In the genomic region with DNA sequence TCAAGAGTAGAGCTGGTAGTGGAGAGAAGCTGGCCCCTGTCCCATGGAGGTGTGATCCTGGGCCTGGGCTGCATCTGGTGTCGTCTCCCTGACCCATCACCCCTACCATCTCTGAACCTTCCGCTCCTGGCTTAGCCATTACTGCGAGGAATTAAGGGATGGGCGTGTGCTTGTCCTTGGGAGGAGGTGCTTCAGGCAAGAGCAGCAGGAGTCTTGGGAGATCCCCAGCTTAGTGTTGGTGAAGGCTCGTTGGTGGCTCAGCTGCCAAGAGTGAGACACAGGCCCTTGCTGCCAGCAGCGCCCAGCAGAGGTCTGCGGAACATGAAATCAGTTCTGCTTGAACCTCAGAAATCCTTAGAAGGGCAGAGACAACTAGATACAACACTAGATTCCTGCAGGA, we compare ENCODE assay signal across 23 cellular contexts. TPM values are rescaled to one million over a fixed set of nuclear protein-coding genes. Genes with fewer than 3 reads are reported as not detected.
DNase-seq lines count a peak whose midpoint lies in the region; ATAC-seq and TF ChIP-seq lines count a peak whose summit lies in the region.
"Had no signal": no experiment of that assay in that cellular context is flagged by ENCODE, and none has a peak within 500 bp of the region (broad histone marks: within the 10 kb centered on the region; RNA-seq: fewer than 3 reads in every experiment).

No MANE protein-coding gene starts in this region.

- no peak overlapping the region for H3K56ac ChIP-seq in mesendoderm (ENCODE audit: low read length)

- H3K4ac ChIP-seq in mesendoderm (ENCODE audit: low read depth, low read length) = no peak overlapping the region

- H3K36me3 ChIP-seq in GM23338 (ENCODE audit: insufficient read depth) = no peaks in the 10 kb centered on the region
- H3K36me3 ChIP-seq in WERI-Rb-1 = no peaks in the 10 kb centered on the region
- H3K36me3 ChIP-seq in mesendoderm (ENCODE audit: control insufficient read depth, insufficient read depth, low read length) = no peaks in the 10 kb centered on the region

- no peaks in the 10 kb centered on the region for H3K4me1 ChIP-seq in GM23338 (ENCODE audit: insufficient read depth)
- no peaks in the 10 kb centered on the region for H3K4me1 ChIP-seq in mesendoderm (ENCODE audit: control insufficient read depth, low read depth, low read length)
- H3K4me1 ChIP-seq: Caco-2 had no signal

- 0 out of 2 replicates have a peak overlapping the region, but pooled peaks have one; percentile 48 for H2AFZ ChIP-seq in GM23338

- no peaks in the 10 kb centered on the region for H4K20me1 ChIP-seq in GM23338 (replicated peaks; ENCODE audit: insufficient read depth)

- no peak overlapping the region for H3K4me3 ChIP-seq in GM23338
- no peak overlapping the region for H3K4me3 ChIP-seq in WERI-Rb-1 (ENCODE audit: low read depth, low read length)
- H3K4me3 ChIP-seq in mesendoderm (ENCODE audit: low read length) = no peak overlapping the region

- H3K27me3 ChIP-seq in GM23338 (ENCODE audit: insufficient read depth) (no peaks in the 10 kb centered on the region), WERI-Rb-1 (ENCODE audit: insufficient read depth, low read depth, severe bottlenecking) (no peaks in the 10 kb centered on the region), mesendoderm (ENCODE audit: insufficient read depth, low read length, poor library complexity) (no peaks in the 10 kb centered on the region)

- no peak overlapping the region for H2BK15ac ChIP-seq in mesendoderm (replicated peaks; ENCODE audit: low read depth)

- H3K36me3 Mint-ChIP-seq in GM23338 (ENCODE audit: low read depth) = peaks cover 7% of the 10 kb centered on the region
- no peaks in the 10 kb centered on the region for H3K36me3 Mint-ChIP-seq in endothelial cell (ENCODE audit: low read depth, unreplicated experiment)
- H3K36me3 Mint-ChIP-seq in activated naive CD4-positive, alpha-beta T cell treated with anti-CD3 and anti-CD28 coated beads, Interleukin-2, amount 50 U/mL, for 72 hours = no peaks in the 10 kb centered on the region
- H3K36me3 Mint-ChIP-seq: CD8-positive, alpha-beta T cell had no signal

- DNase-seq in GM23338 (ENCODE audit: low spot score) = peak; percentile 56
- peak; percentile 72 for DNase-seq in WERI-Rb-1
- peak; percentile 23 for DNase-seq in mesendoderm
- no peak for DNase-seq in glomerular visceral epithelial cell (ENCODE audit: extremely low spot score)
- no peak for DNase-seq in endothelial cell (ENCODE audit: low spot score)
- DNase-seq in activated naive CD4-positive, alpha-beta T cell treated with anti-CD3 and anti-CD28 coated beads, Interleukin-2, amount 50 U/mL, for 72 hours (ENCODE audit: low spot score in 2 of 2) = no peak
- no peak for DNase-seq in posterior vena cava (ENCODE audit: low spot score)
- DNase-seq: Caco-2; CD8-positive, alpha-beta T cell; NCI-H1092 treated with DMSO at 0.1 percent for 48 hours; NCI-H1436; NCI-H187; NCI-H2081 treated with DMSO at 0.1 percent for 48 hours; NCI-H2171; NCI-H226; NCI-H510A treated with DMSO at 0.1 percent for 48 hours; RPMI8226; SHP77 had no signal

- H3K4me3 Mint-ChIP-seq in GM23338 = no peak overlapping the region
- H3K4me3 Mint-ChIP-seq in endothelial cell (ENCODE audit: unreplicated experiment) = no peak overlapping the region
- H3K4me3 Mint-ChIP-seq: B cell; CD8-positive, alpha-beta T cell had no signal

- no peak overlapping the region for H2BK5ac ChIP-seq in mesendoderm (ENCODE audit: low read length)

- no peak overlapping the region for H3K18ac ChIP-seq in mesendoderm (ENCODE audit: low read length)

- H4K8ac ChIP-seq in mesendoderm (ENCODE audit: low read depth, low read length) = no peak overlapping the region

- no peaks in the 10 kb centered on the region for H3K9me2 ChIP-seq in GM23338 (ENCODE audit: insufficient read depth)

- H3K4me2 ChIP-seq in GM23338 (no peak overlapping the region), mesendoderm (ENCODE audit: low read length) (no peak overlapping the region)

- H3K27me3 Mint-ChIP-seq in GM23338 (ENCODE audit: insufficient read depth, low read depth, poor library complexity) (peaks cover 10% of the 10 kb centered on the region), endothelial cell (ENCODE audit: unreplicated experiment) (peaks cover 2% of the 10 kb centered on the region)

- intact Hi-C loops in posterior vena cava (cut with DNase I) = loop anchor here (10.0 kb wide), 3 partner anchors 269 to 309 kb away; partner anchors contain the start of gene FAM136A (in 1 of the 2)

- no peak overlapping the region for H3K27ac Mint-ChIP-seq in GM23338
- no peak overlapping the region for H3K27ac Mint-ChIP-seq in endothelial cell (ENCODE audit: unreplicated experiment)
- H3K27ac Mint-ChIP-seq in activated naive CD4-positive, alpha-beta T cell treated with anti-CD3 and anti-CD28 coated beads, Interleukin-2, amount 50 U/mL, for 72 hours = no peak overlapping the region
- H3K27ac Mint-ChIP-seq: B cell; CD8-positive, alpha-beta T cell had no signal

- H3F3A ChIP-seq in GM23338 (replicated peaks; ENCODE audit: low read depth) = no peaks in the 10 kb centered on the region

- no peak overlapping the region for H3K23ac ChIP-seq in mesendoderm (ENCODE audit: low read length)

- H4K5ac ChIP-seq in mesendoderm (ENCODE audit: low read length) = no peak overlapping the region

- H3K9me3 Mint-ChIP-seq in GM23338 = peaks cover 7% of the 10 kb centered on the region; the same call in 2 of the 3 replicates
- no peaks in the 10 kb centered on the region for H3K9me3 Mint-ChIP-seq in endothelial cell (ENCODE audit: unreplicated experiment)
- H3K9me3 Mint-ChIP-seq in activated naive CD4-positive, alpha-beta T cell treated with anti-CD3 and anti-CD28 coated beads, Interleukin-2, amount 50 U/mL, for 72 hours = no peaks in the 10 kb centered on the region
- H3K9me3 Mint-ChIP-seq: CD8-positive, alpha-beta T cell had no signal

- no peak overlapping the region for H2AK5ac ChIP-seq in mesendoderm (ENCODE audit: low read length)

- TF ChIP-seq CTCF in GM23338 (conservative IDR thresholded peaks at IDR 0.05; ENCODE audit: low read depth in 2 of 2) = no peak
- no peak for TF ChIP-seq CTCF in WERI-Rb-1 (IDR thresholded peaks at IDR 0.05; ENCODE audit: low read depth, low read length)
- no peak for TF ChIP-seq CTCF in endothelial cell (IDR thresholded peaks at IDR 0.05; ENCODE audit: unreplicated experiment)

- H3K27ac ChIP-seq in GM23338 (ENCODE audit: low read depth) (no peak overlapping the region), WERI-Rb-1 (no peak overlapping the region), mesendoderm (ENCODE audit: low read depth, low read length) (no peak overlapping the region)
- H3K27ac ChIP-seq: 22Rv1, C4-2B had no signal

- no peaks in the 10 kb centered on the region for H3K9me3 ChIP-seq in WERI-Rb-1 (ENCODE audit: severe bottlenecking)
- H3K9me3 ChIP-seq: Caco-2 had no signal

- H3K4me1 Mint-ChIP-seq in GM23338 (peaks cover 11% of the 10 kb centered on the region; the same call in 2 of the 3 replicates), endothelial cell (ENCODE audit: unreplicated experiment) (peaks cover 3% of the 10 kb centered on the region)
- H3K4me1 Mint-ChIP-seq: B cell had no signal

- no peak overlapping the region for H2BK120ac ChIP-seq in mesendoderm (ENCODE audit: low read depth, low read length)

- no peaks in the 10 kb centered on the region for H3K79me1 ChIP-seq in mesendoderm (ENCODE audit: low read length)

- no CpG with 5 or more reads among the region's 7 CpGs for WGBS in mesendoderm (ENCODE audit: extremely low coverage, insufficient coverage, low lambda C conversion rate)

- no peak overlapping the region for H3K9ac ChIP-seq in mesendoderm (ENCODE audit: low read length)

- no peaks in the 10 kb centered on the region for H3K79me2 ChIP-seq in GM23338 (replicated peaks; ENCODE audit: insufficient read depth)
- H3K79me2 ChIP-seq in mesendoderm (ENCODE audit: control insufficient read depth, insufficient read depth, low read length) = no peaks in the 10 kb centered on the region

- ATAC-seq in GM23338 = peak; percentile 85
- ATAC-seq in esophagus mucosa = peak; percentile 59
- no peak for ATAC-seq in activated naive CD4-positive, alpha-beta T cell treated with anti-CD3 and anti-CD28 coated beads, Interleukin-2, amount 50 U/mL, for 72 hours
- ATAC-seq: CD8-positive, alpha-beta T cell; HCT116 had no signal

TF ChIP-seq in GM23338, 12 proteins besides CTCF, POLR2A, EP300 and RAD21 (continues in another document):
- TF ChIP-seq ZNF114 (CRISPR knock-in tag; IDR thresholded peaks at IDR 0.05) = no peak
- TF ChIP-seq ZNF331 (CRISPR knock-in tag; IDR thresholded peaks at IDR 0.05; ENCODE audit: low read depth) = no peak
- TF ChIP-seq, protein P1, sequence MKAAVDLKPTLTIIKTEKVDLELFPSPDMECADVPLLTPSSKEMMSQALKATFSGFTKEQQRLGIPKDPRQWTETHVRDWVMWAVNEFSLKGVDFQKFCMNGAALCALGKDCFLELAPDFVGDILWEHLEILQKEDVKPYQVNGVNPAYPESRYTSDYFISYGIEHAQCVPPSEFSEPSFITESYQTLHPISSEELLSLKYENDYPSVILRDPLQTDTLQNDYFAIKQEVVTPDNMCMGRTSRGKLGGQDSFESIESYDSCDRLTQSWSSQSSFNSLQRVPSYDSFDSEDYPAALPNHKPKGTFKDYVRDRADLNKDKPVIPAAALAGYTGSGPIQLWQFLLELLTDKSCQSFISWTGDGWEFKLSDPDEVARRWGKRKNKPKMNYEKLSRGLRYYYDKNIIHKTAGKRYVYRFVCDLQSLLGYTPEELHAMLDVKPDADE (IDR thresholded peaks at IDR 0.05) = no peak
- TF ChIP-seq POLR2AphosphoS5 (IDR thresholded peaks at IDR 0.05; ENCODE audit: low read depth) = no peak
- TF ChIP-seq STAT1 (IDR thresholded peaks at IDR 0.05; ENCODE audit: unreplicated experiment) = no peak

RNA-seq across cellular contexts. Expression of gene TGFA, which starts 59.9 kb away (rescaled TPM):
- total RNA-seq in GM23338 (2014; rRNA removed; shearing (Covaris generic)) = 2.6 and 6.5 TPM in 2 replicates
- 1.1 and 1.4 TPM in 2 replicates for polyA plus RNA-seq in GM23338 (2016; fragmentation: Nextera tagmentation; extraction: Ambion mirVana)
- 42.6 TPM for total RNA-seq in esophagus mucosa
- polyA plus RNA-seq in mesendoderm (2013, experiment 1 of 2) = 3.0 TPM
- 2.8 TPM for polyA plus RNA-seq in mesendoderm (2013, experiment 2 of 2)
- total RNA-seq in endothelial cell (ENCODE audit: unreplicated experiment) = 4.7 TPM
- 1 to 10 TPM in 1 of 2 donors, under 1 TPM in 1; 0.19 to 1.8 TPM for total RNA-seq in activated naive CD4-positive, alpha-beta T cell treated with anti-CD3 and anti-CD28 coated beads, Interleukin-2, amount 50 U/mL, for 72 hours
- total RNA-seq in posterior vena cava = 1 to 10 TPM in 1 of 2 donors, under 1 TPM in 1; 0.71 to 1.4 TPM
- total RNA-seq: B cell had no signal

Comparison
In these comparisons a context has a peak if more than half of its experiments do, and no peak if none do; other contexts are left out.
1. ATAC-seq: peak in GM23338 (single experiment) and esophagus mucosa (single experiment); none in activated naive CD4-positive, alpha-beta T cell treated with anti-CD3 and anti-CD28 coated beads, Interleukin-2, amount 50 U/mL, for 72 hours (0 of 2).
2. DNase-seq: peak in GM23338 (single experiment), WERI-Rb-1 (single experiment) and mesendoderm (single experiment); none in glomerular visceral epithelial cell (single experiment), endothelial cell (single experiment), activated naive CD4-positive, alpha-beta T cell treated with anti-CD3 and anti-CD28 coated beads, Interleukin-2, amount 50 U/mL, for 72 hours (0 of 2) and posterior vena cava (single experiment).